Comparison of ENCODE assay signal across 15 cellular contexts in genomic region chr17:50913120-50913519, GRCh38. TPM values are rescaled to one million over a fixed set of nuclear protein-coding genes. Genes with fewer than 3 reads are reported as not detected.
DNase-seq lines count a peak whose midpoint lies in the region; ATAC-seq, FAIRE-seq and TF ChIP-seq lines count a peak whose summit lies in the region.
"Had no signal": no experiment of that assay in that cellular context is flagged by ENCODE, and none has a peak within 500 bp of the region (broad histone marks: within the 10 kb centered on the region; RNA-seq: fewer than 3 reads in every experiment).

No MANE protein-coding gene starts in this region.

- no peak overlapping the region for H2BK15ac ChIP-seq in H1 (ENCODE audit: low read length)

- TF ChIP-seq EP300 in H1 (IDR thresholded peaks at IDR 0.05; ENCODE audit: borderline replicate concordance in 1 of 2, low read depth in 2 of 2, low read length in 2 of 2): no peak
- no peak for TF ChIP-seq EP300 in stomach (IDR thresholded peaks at IDR 0.05)

- H3K27me3 ChIP-seq in H1 (replicated peaks in 1 of 4; ENCODE audit: control insufficient read depth in 3 of 4, extremely low read depth in 1 of 4, insufficient read depth in 3 of 4, low read length in 3 of 4): peaks cover 0 to 1% (median 0%) of the 10 kb centered on the region in 4 experiments; a peak in 2 of 7 replicates
- no peaks in the 10 kb centered on the region for H3K27me3 ChIP-seq in stomach
- H3K27me3 ChIP-seq in GM23248 (replicated peaks; ENCODE audit: insufficient read depth): no peaks in the 10 kb centered on the region
- H3K27me3 ChIP-seq: BE2C, Peyer's patch had no signal

- H3K23ac ChIP-seq in H1 (ENCODE audit: insufficient read length): no peak overlapping the region

- FAIRE-seq in H1 (lab: Jason Lieb, UNC): no peak

- no peak overlapping the region for H4K5ac ChIP-seq in H1 (ENCODE audit: insufficient read length, low read depth, low read length)

- H3K4ac ChIP-seq in H1 (replicated peaks; ENCODE audit: insufficient read length, low read depth, low read length): no peak overlapping the region

- H3K36me3 ChIP-seq in HEK293 (ENCODE audit: control insufficient read depth in 2 of 2, insufficient read depth in 1 of 2, low read length in 2 of 2) (no peaks in the 10 kb centered on the region), H1 (ENCODE audit: control insufficient read depth in 2 of 4, insufficient read depth in 4 of 4, low read length in 3 of 4) (no peaks in the 10 kb centered on the region), stomach (no peaks in the 10 kb centered on the region), GM23248 (ENCODE audit: low read depth) (no peaks in the 10 kb centered on the region)
- H3K36me3 ChIP-seq: BE2C, Peyer's patch had no signal

- in situ Hi-C loops in GM23248 (cut with MboI): no loop called here

- CTCF ChIA-PET in HEK293 (lab: Yijun Ruan, JAX): no interaction called here
- CTCF ChIA-PET in H1 (lab: Charles Lee; ENCODE audit: partially characterized antibody): interaction anchor here (0.8 to 2.8 kb wide), 4 partner anchors 8 to 65 kb away, joined by 4 to 9 read pairs (median 6); no protein-coding TSS in a partner anchor

- H2BK5ac ChIP-seq in H1 (ENCODE audit: low read depth, low read length): no peak overlapping the region

- 0 out of 2 replicates have a peak overlapping the region, but pooled peaks have one; percentile 68 for H2BK12ac ChIP-seq in H1 (ENCODE audit: low read depth, low read length)

- no peak for ATAC-seq in Right ventricle myocardium superior (ENCODE audit: poor library complexity)
- ATAC-seq in left cardiac atrium: no peak

- no peak overlapping the region for H3K27ac ChIP-seq in HEK293 (ENCODE audit: extremely low read depth, low read depth, low read length)
- H3K27ac ChIP-seq in H1 (ENCODE audit: low read depth, low read length): no peak overlapping the region
- peak overlapping the region; percentile 52 to 97 (median 90) for H3K27ac ChIP-seq in stomach
- H3K27ac ChIP-seq in GM23248: no peak overlapping the region
- H3K27ac ChIP-seq: Peyer's patch had no signal

- H3K79me1 ChIP-seq in H1 (ENCODE audit: low read depth, low read length): no peaks in the 10 kb centered on the region

- TF ChIP-seq RAD21 in H1 (IDR thresholded peaks at IDR 0.05 in 1 of 2, conservative IDR thresholded peaks at IDR 0.05 in 1 of 2; ENCODE audit: low read depth in 2 of 2, low read length in 2 of 2): no peak

- peak; percentile 4 for DNase-seq in Right ventricle myocardium superior
- DNase-seq in left cardiac atrium: no peak
- no peak for DNase-seq in H1 (ENCODE audit: low read depth in 1 of 2, low spot score in 2 of 2)
- DNase-seq in stomach: no peak
- DNase-seq in GM23248: no peak
- no peak for DNase-seq in NCI-H226
- no peak for DNase-seq in NAMALWA (ENCODE audit: low spot score)
- DNase-seq: BE2C, GOT3, Karpas-422, NCI-H1930, NCI-H2171 treated with DMSO at 0.1 percent for 48 hours, NCI-H510A treated with DMSO at 0.1 percent for 48 hours, Peyer's patch had no signal

- H3K18ac ChIP-seq in H1 (ENCODE audit: extremely low read depth, low read length): no peak overlapping the region

- no peak overlapping the region for H2AFZ ChIP-seq in H1 (ENCODE audit: low read length)
- H2AFZ ChIP-seq in GM23248: no peak overlapping the region

- H4K20me1 ChIP-seq in H1 (replicated peaks in 1 of 2; ENCODE audit: control insufficient read depth in 1 of 2, insufficient read depth in 2 of 2, low read length in 2 of 2) (no peaks in the 10 kb centered on the region), GM23248 (ENCODE audit: insufficient read depth) (no peaks in the 10 kb centered on the region)

- H3K56ac ChIP-seq in H1 (replicated peaks; ENCODE audit: insufficient read length, low read depth, low read length): no peak overlapping the region

- TF ChIP-seq CTCF in HEK293 (tag by site-specific recombination; IDR thresholded peaks at IDR 0.05) (no peak), H1 (IDR thresholded peaks at IDR 0.05; ENCODE audit: control extremely low read depth in 1 of 3, insufficient read depth in 1 of 3, low read depth in 1 of 3, low read length in 3 of 3) (no peak), stomach (IDR thresholded peaks at IDR 0.05) (no peak)

- H3K4me2 ChIP-seq in H1 (ENCODE audit: insufficient read depth in 1 of 2, low read depth in 2 of 2, low read length in 2 of 2) (no peak overlapping the region), GM23248 (ENCODE audit: unreplicated experiment) (no peak overlapping the region)

- H3K4me1 ChIP-seq in HEK293 (ENCODE audit: control insufficient read depth, insufficient read depth, low read length) (no peaks in the 10 kb centered on the region; the same call in 1 of the 2 replicates), H1 (replicated peaks in 1 of 4; ENCODE audit: control insufficient read depth in 3 of 4, insufficient read depth in 4 of 4, low read length in 3 of 4) (peaks cover 2 to 47% (median 32%) of the 10 kb centered on the region in 4 experiments), stomach (peaks cover 51 to 85% (median 71%) of the 10 kb centered on the region in 4 donors), GM23248 (ENCODE audit: insufficient read depth) (no peaks in the 10 kb centered on the region)
- H3K4me1 ChIP-seq: BE2C had no signal

- TF ChIP-seq POLR2A in H1 (IDR thresholded peaks at IDR 0.05; ENCODE audit: control extremely low read depth in 1 of 2, low read depth in 2 of 2, low read length in 2 of 2) (no peak), stomach (IDR thresholded peaks at IDR 0.05) (no peak)

- H4K91ac ChIP-seq in H1 (replicated peaks; ENCODE audit: insufficient read length, low read length): no peak overlapping the region

- POLR2A ChIA-PET in HEK293 (lab: Yijun Ruan, JAX) (interaction anchor here (4.3 kb wide), 1 partner anchor 47 kb away, joined by 24 read pairs; the partner anchor contains the start of gene TOB1), H1 (lab: Charles Lee; ENCODE audit: partially characterized antibody) (interaction anchor here (0.8 kb wide), 1 partner anchor 46 kb away, joined by 3 read pairs; no protein-coding TSS in a partner anchor)

- WGBS in H1 (ENCODE audit: extremely low coverage in 1 of 2, insufficient coverage in 1 of 2, insufficient read length in 1 of 2, insufficient replicate concordance in 2 of 2, low coverage in 1 of 2, low lambda C conversion rate in 2 of 2, missing lambda C conversion rate in 1 of 2), 2 experiments: 81% methylated on average over 2 of the region's 2 CpGs; no CpG with 5 or more reads in 1 of the 2 experiments
- 56 to 93% (median 76%) methylated on average over 1 to 2 of the region's 2 CpGs for WGBS in stomach, 5 donors
- WGBS in GM23248 (ENCODE audit: low coverage in 1 of 2, low lambda C conversion rate in 2 of 2, missing lambda C conversion rate in 2 of 2), 2 experiments: 83 to 85% methylated on average over 2 of the region's 2 CpGs

- no peak overlapping the region for H2BK20ac ChIP-seq in H1 (ENCODE audit: low read length)

- H3K79me2 ChIP-seq in H1 (ENCODE audit: control insufficient read depth in 1 of 2, insufficient read depth in 2 of 2, low read length in 2 of 2) (no peaks in the 10 kb centered on the region), GM23248 (ENCODE audit: insufficient read depth) (no peaks in the 10 kb centered on the region)

- no peak overlapping the region for H4K8ac ChIP-seq in H1 (ENCODE audit: extremely low read depth, insufficient read depth, low read length)

- H3K4me3 ChIP-seq in HEK293 (ENCODE audit: low read depth, low read length) (no peak overlapping the region), H1 (ENCODE audit: extremely low read depth in 1 of 4, insufficient read depth in 2 of 4, low read depth in 3 of 4, low read length in 4 of 4) (no peak overlapping the region), stomach (no peak overlapping the region), GM23248 (no peak overlapping the region)
- H3K4me3 ChIP-seq: Peyer's patch had no signal

- no peak overlapping the region for H2BK120ac ChIP-seq in H1 (replicated peaks; ENCODE audit: low read depth, low read length)

- H3K9me2 ChIP-seq in GM23248 (ENCODE audit: insufficient read depth): no peaks in the 10 kb centered on the region

- no peak overlapping the region for H3K14ac ChIP-seq in H1 (ENCODE audit: insufficient read length)

- intact Hi-C loops in Right ventricle myocardium superior (cut with DNase I): no loop called here
- intact Hi-C loops in left cardiac atrium (cut with DNase I): no loop called here
- intact Hi-C loops in stomach (cut with DNase I; ENCODE audit: low total_unique reads): no loop called here

- no peak overlapping the region for H2AK5ac ChIP-seq in H1 (ENCODE audit: low read depth, low read length)

- H3K9me3 ChIP-seq in HEK293 (ENCODE audit: control insufficient read depth, insufficient read depth, low read depth, low read length): no peaks in the 10 kb centered on the region
- no peaks in the 10 kb centered on the region for H3K9me3 ChIP-seq in H1 (ENCODE audit: insufficient read depth in 2 of 2, low read depth in 1 of 2, low read length in 1 of 2)
- H3K9me3 ChIP-seq in stomach: no peaks in the 10 kb centered on the region
- no peaks in the 10 kb centered on the region for H3K9me3 ChIP-seq in GM23248 (ENCODE audit: low read depth)
- H3K9me3 ChIP-seq: BE2C, Peyer's patch had no signal

- no peaks in the 10 kb centered on the region for H3K23me2 ChIP-seq in H1 (ENCODE audit: low read depth, low read length)

- H3K9ac ChIP-seq in H1 (replicated peaks in 1 of 4; ENCODE audit: extremely low read depth in 1 of 4, low read depth in 3 of 4, low read length in 3 of 4) (no peak overlapping the region), GM23248 (no peak overlapping the region)

- H3F3A ChIP-seq in GM23248 (ENCODE audit: insufficient read depth): 0 out of 2 replicates have a peak, but pooled peaks cover 7% of the 10 kb centered on the region

TF ChIP-seq in HEK293, 187 proteins besides CTCF, POLR2A, EP300 and RAD21 (continues in another document):
- TF ChIP-seq ZNF768 (tag by site-specific recombination; IDR thresholded peaks at IDR 0.05): peak; percentile 71; the same call in 1 of the 2 replicates

TF ChIP-seq in H1, 55 proteins besides CTCF, POLR2A, EP300 and RAD21 (continues in another document):
- TF ChIP-seq TAF1 (IDR thresholded peaks at IDR 0.05; ENCODE audit: low read depth, low read length): no peak

RNA-seq across cellular contexts. Expression of gene TOB1, which starts 47.0 kb away (rescaled TPM):
- total RNA-seq in Right ventricle myocardium superior: 83.8 TPM
- 10 to 100 TPM; 57.9 to 63.2 TPM for total RNA-seq in left cardiac atrium
- total RNA-seq in H1 (2021; fragmentation: NEBNext Ultra II Directional; extraction: Animal tissue kit (Norgen Biotek cat#: 25700)): 20.8 and 26.7 TPM in 2 replicates
- 9.7 and 14.4 TPM in 2 replicates for polyA plus RNA-seq in H1 (2011; rRNA removed)
- 12.0 TPM for polyA plus RNA-seq in H1 (2011; cell fraction: cytosol; rRNA removed)
- 17.7 TPM for polyA plus RNA-seq in H1 (2011; cell fraction: nucleus; rRNA removed)
- polyA plus RNA-seq in H1 (2012, experiment 1 of 2): 24.8 to 32.2 TPM (median 27.7 TPM) in 4 replicates
- 5.9 TPM for polyA plus RNA-seq in H1 (2012, experiment 2 of 2)
- 21.6 TPM for polyA plus RNA-seq in H1 (2013, experiment 1 of 2)
- polyA plus RNA-seq in H1 (2013, experiment 2 of 2): 22.3 TPM
- polyA minus RNA-seq in H1 (2011; rRNA and poly(A)+ RNA removed): 22.6 and 27.7 TPM in 2 replicates
- polyA minus RNA-seq in H1 (2011; cell fraction: cytosol; rRNA and poly(A)+ RNA removed): 22.5 TPM
- polyA minus RNA-seq in H1 (2011; cell fraction: nucleus; rRNA and poly(A)+ RNA removed): 52.2 TPM
- 100 to 1,000 TPM in 3 of 5 donors, 10 to 100 TPM in 2; 69.4 to 346 (median 100) TPM for total RNA-seq in stomach
- 10 to 100 TPM; 30.1 to 40.0 (median 39.9) TPM for polyA plus RNA-seq in stomach
- total RNA-seq in GM23248 (2014; rRNA removed; shearing (Covaris generic)): 6.7 and 8.4 TPM in 2 replicates
- 93.8 and 96.4 TPM in 2 replicates for polyA plus RNA-seq in GM23248 (2016; fragmentation: Nextera tagmentation; extraction: Ambion mirVana)

Comparison
In these comparisons a context has a peak if more than half of its experiments do, and no peak if none do; other contexts are left out.
1. H3K27ac ChIP-seq: peak in stomach (5 of 5); none in HEK293 (single experiment), H1 (single experiment) and GM23248 (single experiment).